In the genomic region with DNA sequence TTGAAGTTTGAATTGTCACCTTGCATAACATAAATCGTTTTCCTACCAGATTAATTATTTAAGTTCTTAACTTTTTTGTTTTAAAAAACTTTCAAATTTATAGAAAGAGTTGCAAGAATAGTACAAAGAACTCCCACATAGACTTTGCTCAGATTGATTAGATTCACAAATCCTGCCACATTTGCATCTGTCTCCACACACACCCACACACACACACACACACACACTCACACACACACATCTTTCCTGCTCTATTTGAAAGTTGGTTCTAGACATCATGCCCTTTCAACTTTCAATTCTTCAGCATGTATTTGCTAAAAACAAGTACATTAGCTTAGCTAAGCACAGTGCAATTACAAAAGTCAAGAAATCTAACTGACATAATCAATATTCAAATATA, we compare ENCODE assay signal across 19 cellular contexts.
"Had no signal": no experiment of that assay in that cellular context is flagged by ENCODE, and none has a peak within 500 bp of the region (broad histone marks: within the 10 kb centered on the region; RNA-seq: fewer than 3 reads in every experiment).

No MANE protein-coding gene starts in this region.

- H3K9ac ChIP-seq: neural progenitor cell had no signal

- H3K27me3 ChIP-seq: ascending aorta, cardiac muscle cell, esophagus squamous epithelium, neural progenitor cell, ovary, uterus had no signal

- H3K9me3 ChIP-seq: esophagus squamous epithelium, ovary, uterus had no signal

- H2AFZ ChIP-seq: neural progenitor cell had no signal

- H3K27ac Mint-ChIP-seq: activated CD4-positive, alpha-beta memory T cell treated with anti-CD3 and anti-CD28 coated beads, Interleukin-2, amount 10 ng/mL, durations not matched to agents 7 days and 5 days; activated naive CD4-positive, alpha-beta T cell treated with anti-CD3 and anti-CD28 coated beads, Interleukin-2, amount 10 ng/mL, durations not matched to agents 7 days and 5 days; neural progenitor cell; stimulated activated effector memory CD8-positive, alpha-beta T cell treated with anti-CD3 and anti-CD28 coated beads, Interleukin-12 subunit alpha, Interleukin-12 subunit beta, amount 100 ng/mL, for 72 hours; WTC11 had no signal

- ATAC-seq: stimulated activated effector memory CD8-positive, alpha-beta T cell treated with anti-CD3 and anti-CD28 coated beads, Interleukin-12 subunit alpha, Interleukin-12 subunit beta, amount 100 ng/mL, for 72 hours; WTC11 had no signal

- H3K36me3 Mint-ChIP-seq: neural progenitor cell had no signal

- DNase-seq: activated CD4-positive, alpha-beta memory T cell treated with anti-CD3 and anti-CD28 coated beads, Interleukin-2, amount 10 ng/mL, durations not matched to agents 7 days and 5 days; activated CD4-positive, alpha-beta T cell treated with anti-CD3 and anti-CD28 coated beads for 4 hours; activated naive CD4-positive, alpha-beta T cell treated with anti-CD3 and anti-CD28 coated beads, Interleukin-2, amount 10 ng/mL, durations not matched to agents 7 days and 5 days; activated T-cell treated with anti-CD3 and anti-CD28 coated beads, Interleukin-2, amount 50 U/mL, for 24 hours; esophagus squamous epithelium; glutamatergic neuron; hypothalamus; midbrain; ovary; T-helper 2 cell; uterus had no signal

- H3K4me1 Mint-ChIP-seq: activated CD4-positive, alpha-beta memory T cell treated with anti-CD3 and anti-CD28 coated beads, Interleukin-2, amount 10 ng/mL, durations not matched to agents 7 days and 5 days; activated naive CD4-positive, alpha-beta T cell treated with anti-CD3 and anti-CD28 coated beads, Interleukin-2, amount 10 ng/mL, durations not matched to agents 7 days and 5 days; stimulated activated effector memory CD8-positive, alpha-beta T cell treated with anti-CD3 and anti-CD28 coated beads, Interleukin-12 subunit alpha, Interleukin-12 subunit beta, amount 100 ng/mL, for 72 hours had no signal

- H3K9me3 Mint-ChIP-seq: activated CD4-positive, alpha-beta memory T cell treated with anti-CD3 and anti-CD28 coated beads, Interleukin-2, amount 10 ng/mL, durations not matched to agents 7 days and 5 days; activated naive CD4-positive, alpha-beta T cell treated with anti-CD3 and anti-CD28 coated beads, Interleukin-2, amount 10 ng/mL, durations not matched to agents 7 days and 5 days; stimulated activated effector memory CD8-positive, alpha-beta T cell treated with anti-CD3 and anti-CD28 coated beads, Interleukin-12 subunit alpha, Interleukin-12 subunit beta, amount 100 ng/mL, for 72 hours had no signal

- H3K27ac ChIP-seq: ascending aorta, cardiac muscle cell, esophagus squamous epithelium, neural progenitor cell, ovary, uterus had no signal

- FAIRE-seq: colon, endometrium, TTC549 had no signal

- H3K27me3 Mint-ChIP-seq: activated CD4-positive, alpha-beta memory T cell treated with anti-CD3 and anti-CD28 coated beads, Interleukin-2, amount 10 ng/mL, durations not matched to agents 7 days and 5 days; activated naive CD4-positive, alpha-beta T cell treated with anti-CD3 and anti-CD28 coated beads, Interleukin-2, amount 10 ng/mL, durations not matched to agents 7 days and 5 days; activated T-cell treated with anti-CD3 and anti-CD28 coated beads, Interleukin-2, amount 50 U/mL, for 24 hours had no signal

- H3K36me3 ChIP-seq: cardiac muscle cell, neural progenitor cell, ovary, uterus had no signal

- H3K4me1 ChIP-seq: uterus had no signal

- H3K4me3 ChIP-seq: ascending aorta, cardiac muscle cell, esophagus squamous epithelium, neural progenitor cell, ovary, uterus had no signal

- H3K4me3 Mint-ChIP-seq: activated CD4-positive, alpha-beta memory T cell treated with anti-CD3 and anti-CD28 coated beads, Interleukin-2, amount 10 ng/mL, durations not matched to agents 7 days and 5 days; activated naive CD4-positive, alpha-beta T cell treated with anti-CD3 and anti-CD28 coated beads, Interleukin-2, amount 10 ng/mL, durations not matched to agents 7 days and 5 days; activated T-cell treated with anti-CD3 and anti-CD28 coated beads, Interleukin-2, amount 50 U/mL, for 24 hours; neural progenitor cell; stimulated activated effector memory CD8-positive, alpha-beta T cell treated with anti-CD3 and anti-CD28 coated beads, Interleukin-12 subunit alpha, Interleukin-12 subunit beta, amount 100 ng/mL, for 72 hours; WTC11 had no signal

- H3K4me2 ChIP-seq: neural progenitor cell had no signal
